ENCODE assay signal across 18 cellular contexts in genomic region chr4:94583938-94584641, GRCh38.
DNase-seq lines count a peak whose midpoint lies in the region; ATAC-seq, FAIRE-seq and TF ChIP-seq lines count a peak whose summit lies in the region.
"Had no signal": no experiment of that assay in that cellular context is flagged by ENCODE, and none has a peak within 500 bp of the region (broad histone marks: within the 10 kb centered on the region; RNA-seq: fewer than 3 reads in every experiment).

No MANE protein-coding gene starts in this region.

- no peaks in the 10 kb centered on the region for H3K9me3 ChIP-seq in OCI-LY3 (ENCODE audit: insufficient read depth, low read length)
- H3K9me3 ChIP-seq: Caco-2 had no signal

- no peaks in the 10 kb centered on the region for H3K27me3 Mint-ChIP-seq in osteocyte (ENCODE audit: unreplicated experiment)
- no peaks in the 10 kb centered on the region for H3K27me3 Mint-ChIP-seq in activated naive CD4-positive, alpha-beta T cell treated with anti-CD3 and anti-CD28 coated beads, Interleukin-2, amount 10 ng/mL, durations not matched to agents 7 days and 5 days
- H3K27me3 Mint-ChIP-seq: brain had no signal

- peak overlapping the region; percentile 27 for H3K27ac Mint-ChIP-seq in osteocyte (ENCODE audit: unreplicated experiment)
- H3K27ac Mint-ChIP-seq in activated naive CD4-positive, alpha-beta T cell treated with anti-CD3 and anti-CD28 coated beads, Interleukin-2, amount 10 ng/mL, durations not matched to agents 7 days and 5 days = no peak overlapping the region

- TF ChIP-seq POLR2A in GM12892 (IDR thresholded peaks at IDR 0.05; ENCODE audit: low read depth, low read length) = no peak

- H3K4me2 ChIP-seq in OCI-LY3 (ENCODE audit: low read length) = peak overlapping the region; percentile 47

- DNase-seq in osteocyte (ENCODE audit: extremely low spot score, unreplicated experiment) (no peak), NCI-H146 (lab: John Stamatoyannopoulos, UW) (no peak), GM12892 (ENCODE audit: insufficient read length) (no peak)
- DNase-seq in activated naive CD4-positive, alpha-beta T cell treated with anti-CD3 and anti-CD28 coated beads, Interleukin-2, amount 10 ng/mL, durations not matched to agents 7 days and 5 days = no peak
- DNase-seq: Caco-2; foreskin melanocyte; IMR-90; NCI-H1930; NCI-H524; OCI-M1; stimulated activated CD4-positive, alpha-beta T cell treated with anti-CD3 and anti-CD28 coated beads, Interleukin-2, amount 100 ng/mL, for 48 hours had no signal

- ATAC-seq in GM18867 (IDR thresholded peaks at IDR 0.05; ENCODE audit: unreplicated experiment) = peak; percentile 92
- peak; percentile 54 for ATAC-seq in GM19463 (IDR thresholded peaks at IDR 0.05; ENCODE audit: unreplicated experiment)
- ATAC-seq: activated CD4-positive, CD25-positive, alpha-beta regulatory T cell treated with anti-CD3 and anti-CD28 coated beads, Interleukin-2, amount 50 U/mL, for 24 hours; sciatic nerve had no signal

- no peaks in the 10 kb centered on the region for H3K79me2 ChIP-seq in OCI-LY3 (ENCODE audit: low read length)

- H3K4me3 Mint-ChIP-seq in osteocyte (ENCODE audit: unreplicated experiment) = no peak overlapping the region
- no peak overlapping the region for H3K4me3 Mint-ChIP-seq in activated naive CD4-positive, alpha-beta T cell treated with anti-CD3 and anti-CD28 coated beads, Interleukin-2, amount 10 ng/mL, durations not matched to agents 7 days and 5 days
- H3K4me3 Mint-ChIP-seq: brain had no signal

- no peaks in the 10 kb centered on the region for H3K27me3 ChIP-seq in OCI-LY3 (ENCODE audit: low read depth, low read length)

- H3K4me1 Mint-ChIP-seq in osteocyte (ENCODE audit: unreplicated experiment) = peaks cover 55% of the 10 kb centered on the region
- H3K4me1 Mint-ChIP-seq in activated naive CD4-positive, alpha-beta T cell treated with anti-CD3 and anti-CD28 coated beads, Interleukin-2, amount 10 ng/mL, durations not matched to agents 7 days and 5 days = no peaks in the 10 kb centered on the region

- CTCF ChIA-PET in activated naive CD4-positive, alpha-beta T cell treated with anti-CD3 and anti-CD28 coated beads, Interleukin-2, amount 10 ng/mL, durations not matched to agents 7 days and 5 days (lab: Charles Lee) = interaction anchor here (1.1 kb wide), 1 partner anchor 177 kb away, joined by 4 read pairs; no protein-coding TSS in a partner anchor

- TF ChIP-seq CTCF in OCI-LY3 (IDR thresholded peaks at IDR 0.05; ENCODE audit: low read depth, low read length) (no peak), osteocyte (IDR thresholded peaks at IDR 0.05) (no peak)

- H3K36me3 ChIP-seq in OCI-LY3 (replicated peaks; ENCODE audit: low read depth, low read length) = no peaks in the 10 kb centered on the region

- no peaks in the 10 kb centered on the region for H3K9me3 Mint-ChIP-seq in osteocyte (ENCODE audit: unreplicated experiment)
- H3K9me3 Mint-ChIP-seq in activated naive CD4-positive, alpha-beta T cell treated with anti-CD3 and anti-CD28 coated beads, Interleukin-2, amount 10 ng/mL, durations not matched to agents 7 days and 5 days = no peaks in the 10 kb centered on the region
- H3K9me3 Mint-ChIP-seq: brain had no signal

- H3K36me3 Mint-ChIP-seq in osteocyte (ENCODE audit: unreplicated experiment) = peaks cover 37% of the 10 kb centered on the region
- no peaks in the 10 kb centered on the region for H3K36me3 Mint-ChIP-seq in activated naive CD4-positive, alpha-beta T cell treated with anti-CD3 and anti-CD28 coated beads, Interleukin-2, amount 10 ng/mL, durations not matched to agents 7 days and 5 days

- no peak for FAIRE-seq in GM12892 (lab: Jason Lieb, UNC)

- H3K4me3 ChIP-seq in OCI-LY3 (ENCODE audit: low read length) = no peak overlapping the region

- peak overlapping the region; percentile 44 for H3K27ac ChIP-seq in OCI-LY3 (ENCODE audit: low read length)
- H3K27ac ChIP-seq: HL-60 had no signal

- no peak overlapping the region for H2AFZ ChIP-seq in OCI-LY3 (ENCODE audit: low read depth, low read length)

- H3K9ac ChIP-seq in OCI-LY3 (ENCODE audit: low read length) = no peak overlapping the region

- H3K4me1 ChIP-seq in OCI-LY3 (ENCODE audit: low read length) = peaks cover 14% of the 10 kb centered on the region
- H3K4me1 ChIP-seq: Caco-2 had no signal

- H4K20me1 ChIP-seq in OCI-LY3 (ENCODE audit: insufficient read depth, low read length) = no peaks in the 10 kb centered on the region
